22 cellular contexts compared by ENCODE assay signal in the genomic region with DNA sequence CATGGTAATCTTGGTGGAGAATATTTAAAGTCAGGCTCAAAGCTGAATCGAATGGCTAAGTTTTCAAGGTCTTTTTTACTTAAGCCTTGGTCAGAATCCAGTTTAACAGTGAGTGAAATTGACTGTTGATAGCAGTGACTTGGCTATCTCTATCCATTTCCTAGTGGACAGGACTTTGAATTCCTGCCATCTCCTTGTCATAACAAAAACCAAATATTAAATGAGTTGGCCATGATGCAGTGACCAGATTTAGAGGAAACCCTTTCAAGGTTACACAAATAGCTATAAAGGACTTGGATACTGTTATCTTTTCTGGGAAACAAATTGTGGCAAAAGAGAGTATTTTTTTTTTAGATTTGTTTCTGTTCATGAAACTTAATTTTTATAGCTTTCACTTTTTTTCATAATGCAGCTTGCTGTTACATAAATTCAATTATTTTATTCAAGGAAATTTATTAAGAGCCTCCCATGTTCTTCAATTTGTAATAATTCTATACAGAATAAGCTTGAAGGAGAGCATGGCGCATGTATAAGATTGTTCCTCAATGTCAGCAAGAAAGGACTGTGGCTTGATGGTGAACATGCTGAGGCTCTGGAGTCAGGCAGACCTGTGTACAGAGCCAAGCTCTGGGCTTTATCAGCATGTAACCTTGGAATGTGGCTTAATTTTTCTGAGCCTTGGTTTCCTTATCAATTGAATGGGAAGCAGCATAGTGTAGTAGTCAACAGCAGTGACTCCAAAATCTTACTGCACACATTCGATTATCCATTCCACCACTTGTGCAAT.
DNase-seq lines count a peak whose midpoint lies in the region; ATAC-seq and TF ChIP-seq lines count a peak whose summit lies in the region.
"Had no signal": no experiment of that assay in that cellular context is flagged by ENCODE, and none has a peak within 500 bp of the region (broad histone marks: within the 10 kb centered on the region; RNA-seq: fewer than 3 reads in every experiment).

No MANE protein-coding gene starts in this region.

- peak overlapping the region; percentile 72 for H3K27ac Mint-ChIP-seq in mesothelial cell of epicardium
- H3K27ac Mint-ChIP-seq: CD8-positive, alpha-beta T cell; HFFc6 had no signal

- peaks cover 5% of the 10 kb centered on the region for H3K36me3 Mint-ChIP-seq in mesothelial cell of epicardium
- H3K36me3 Mint-ChIP-seq: CD8-positive, alpha-beta T cell had no signal

- intact Hi-C loops in heart left ventricle (cut with DNase I) (loop anchor here in 1 of 10 donors (5.0 kb wide), 1 partner anchor 140 kb away; no protein-coding TSS in a partner anchor), dorsolateral prefrontal cortex (cut with DNase I) (no loop called here)

- H3K9me3 ChIP-seq in heart left ventricle = peaks cover 0 to 17% (median 6%) of the 10 kb centered on the region in 12 donors
- H3K9me3 ChIP-seq: A549, HAP-1 had no signal

- ATAC-seq in heart left ventricle = peak; percentile 61 to 86 (median 82)
- ATAC-seq in HG03025 (IDR thresholded peaks at IDR 0.05; ENCODE audit: low FRiP score, unreplicated experiment) = no peak
- no peak for ATAC-seq in GM21737 (IDR thresholded peaks at IDR 0.05; ENCODE audit: unreplicated experiment)
- ATAC-seq: A549; CD8-positive, alpha-beta T cell; Panc1 had no signal

- H3K36me3 ChIP-seq in ACC112 (ENCODE audit: insufficient read depth, low read length) = no peaks in the 10 kb centered on the region
- no peaks in the 10 kb centered on the region for H3K36me3 ChIP-seq in heart left ventricle
- H3K36me3 ChIP-seq: HAP-1 had no signal

- 41 to 53% (median 44%) methylated on average over 3 of the region's 3 CpGs for WGBS in heart left ventricle, 4 donors

- no peak for TF ChIP-seq CTCF in heart left ventricle (IDR thresholded peaks at IDR 0.05)
- no peak for TF ChIP-seq CTCF in mesothelial cell of epicardium (IDR thresholded peaks at IDR 0.05; ENCODE audit: unreplicated experiment)
- no peak for TF ChIP-seq CTCF in dorsolateral prefrontal cortex (IDR thresholded peaks at IDR 0.05 in 54 of 56, conservative IDR thresholded peaks at IDR 0.05 in 2 of 56; ENCODE audit: low read depth in 1 of 56, partially characterized antibody in 56 of 56)

- H3K4me1 ChIP-seq in ACC112 (ENCODE audit: control insufficient read depth, insufficient read depth, low read length, unreplicated experiment) = no peaks in the 10 kb centered on the region
- H3K4me1 ChIP-seq in heart left ventricle = peaks cover 0 to 33% (median 14%) of the 10 kb centered on the region in 12 donors
- H3K4me1 ChIP-seq: A549, HAP-1 had no signal

- no peak overlapping the region for H3K4me3 Mint-ChIP-seq in mesothelial cell of epicardium
- H3K4me3 Mint-ChIP-seq: CD8-positive, alpha-beta T cell; HFFc6 had no signal

- TF ChIP-seq POLR2A in heart left ventricle (IDR thresholded peaks at IDR 0.05) = no peak

- H3K4me1 Mint-ChIP-seq in mesothelial cell of epicardium = peaks cover 24% of the 10 kb centered on the region

- no peaks in the 10 kb centered on the region for H3K27me3 Mint-ChIP-seq in mesothelial cell of epicardium (ENCODE audit: low read depth)

- no peaks in the 10 kb centered on the region for H3K79me2 ChIP-seq in ACC112 (ENCODE audit: control insufficient read depth, insufficient read depth, low read length, unreplicated experiment)

- H3K27ac ChIP-seq in ACC112 (ENCODE audit: low read depth, low read length) (no peak overlapping the region), heart left ventricle (peak overlapping the region in 7 of 12 donors; percentile 8 to 70 (median 44)), dorsolateral prefrontal cortex (no peak overlapping the region)
- H3K27ac ChIP-seq: A549, KMS-11 had no signal

- DNase-seq in NCI-H226 (peak; percentile 33), heart left ventricle (no peak), mesothelial cell of epicardium (ENCODE audit: low spot score in 2 of 2, unreplicated experiment in 2 of 2) (no peak), dorsolateral prefrontal cortex (no peak)
- DNase-seq: C1 segment of cervical spinal cord; Caco-2; CD8-positive, alpha-beta T cell; GOT3; HFFc6; IMR-90; NCI-H1048; NCI-H1417; NCI-H1694; NCI-H2029 treated with DMSO at 0.1 percent for 48 hours; NCI-H69 had no signal

- H3K4me3 ChIP-seq in ACC112 (ENCODE audit: low read depth, low read length) = peak overlapping the region; percentile 3; the same call in 1 of the 2 replicates
- no peak overlapping the region for H3K4me3 ChIP-seq in heart left ventricle
- H3K4me3 ChIP-seq in dorsolateral prefrontal cortex = no peak overlapping the region
- H3K4me3 ChIP-seq: A549, HAP-1 had no signal

- no peak overlapping the region for H2AFZ ChIP-seq in ACC112 (ENCODE audit: low read length, unreplicated experiment)

- H3K9me3 Mint-ChIP-seq in mesothelial cell of epicardium = peaks cover 19% of the 10 kb centered on the region

- H3K27me3 ChIP-seq in ACC112 (ENCODE audit: insufficient read depth, low read length) = peaks cover 15% of the 10 kb centered on the region; the same call in 1 of the 2 replicates
- no peaks in the 10 kb centered on the region for H3K27me3 ChIP-seq in heart left ventricle
- peaks cover 0 to 7% (median 0%) of the 10 kb centered on the region in 45 donors for H3K27me3 ChIP-seq in dorsolateral prefrontal cortex

Comparison
In these comparisons a context has a peak if more than half of its experiments do, and no peak if none do; other contexts are left out.
1. H3K27ac ChIP-seq: peak in heart left ventricle (7 of 12); none in ACC112 (single experiment) and dorsolateral prefrontal cortex (0 of 59).
2. ATAC-seq: peak in heart left ventricle (4 of 4); none in HG03025 (single experiment) and GM21737 (single experiment).